Comparison of ENCODE assay signal across 29 cellular contexts in genomic region chrX:7307720-7308119, GRCh38.
DNase-seq lines count a peak whose midpoint lies in the region; ATAC-seq and TF ChIP-seq lines count a peak whose summit lies in the region.
"Had no signal": no experiment of that assay in that cellular context is flagged by ENCODE, and none has a peak within 500 bp of the region (broad histone marks: within the 10 kb centered on the region; RNA-seq: fewer than 3 reads in every experiment).

No MANE protein-coding gene starts in this region.

- H3K4me3 ChIP-seq in mucosa of descending colon, result no peak overlapping the region
- no peak overlapping the region for H3K4me3 ChIP-seq in suprapubic skin
- H3K4me3 ChIP-seq: A549; BLaER1; BLaER1 treated with 17β-estradiol and CSF1 and Interleukin-3, amounts not matched to agents 10 nM and 100 nM had no signal

- 94% methylated on average over 1 of the region's 1 CpG for WGBS in suprapubic skin

- intact Hi-C loops in left colon (cut with DNase I, micrococcal nuclease) (no loop called here), mucosa of descending colon (cut with DNase I, micrococcal nuclease) (no loop called here)

- no peak for TF ChIP-seq CTCF in mucosa of descending colon (IDR thresholded peaks at IDR 0.05)
- no peak for TF ChIP-seq CTCF in suprapubic skin (IDR thresholded peaks at IDR 0.05)

- H3K9me3 ChIP-seq in mucosa of descending colon (no peaks in the 10 kb centered on the region), suprapubic skin (no peaks in the 10 kb centered on the region)
- H3K9me3 ChIP-seq: A549, BE2C, BLaER1, Caco-2 had no signal

- no peak for TF ChIP-seq POLR2A in suprapubic skin (IDR thresholded peaks at IDR 0.05)

- H3K27ac ChIP-seq in suprapubic skin, result no peak overlapping the region
- H3K27ac ChIP-seq: 22Rv1; A549; BLaER1; BLaER1 treated with 17β-estradiol and CSF1 and Interleukin-3, amounts not matched to agents 10 nM and 100 nM; C4-2B had no signal

- H3K4me1 ChIP-seq in mucosa of descending colon (ENCODE audit: low read depth) (no peaks in the 10 kb centered on the region), suprapubic skin (no peaks in the 10 kb centered on the region)
- H3K4me1 ChIP-seq: A549, BE2C, BLaER1, Caco-2 had no signal

- DNase-seq in left colon, result no peak
- no peak for DNase-seq in mucosa of descending colon
- DNase-seq in NOMO-1 treated with DMSO at 0.1 percent for 48 hours (lab: John Stamatoyannopoulos, UW; ENCODE audit: unreplicated experiment), result no peak
- DNase-seq in suprapubic skin (ENCODE audit: low spot score in 2 of 2), result no peak
- DNase-seq: 8988T; ACHN; AML-193; BE2C; C1 segment of cervical spinal cord; Caco-2; Calu3; CD4-positive, alpha-beta memory T cell; CD4-positive, alpha-beta T cell; CD4-positive, CD25-positive, alpha-beta regulatory T cell; CD8-positive, alpha-beta memory T cell; CD8-positive, alpha-beta T cell; COR-L47; DMS 273 treated with DMSO at 0.1 percent for 48 hours; DMS153; DMS53; DMS79; DMS79 treated with DMSO at 0.1 percent for 48 hours; DND-41; EL had no signal

- ATAC-seq in left colon (peak; percentile 62), mucosa of descending colon (peak; percentile 61)
- ATAC-seq: A549; CD8-positive, alpha-beta T cell had no signal

- TF ChIP-seq EP300 in suprapubic skin (IDR thresholded peaks at IDR 0.05), result no peak

- H3K36me3 ChIP-seq in mucosa of descending colon (ENCODE audit: low read depth), result no peaks in the 10 kb centered on the region
- no peaks in the 10 kb centered on the region for H3K36me3 ChIP-seq in suprapubic skin
- H3K36me3 ChIP-seq: BE2C had no signal

- H3K27me3 ChIP-seq in suprapubic skin, result no peaks in the 10 kb centered on the region
- H3K27me3 ChIP-seq: BE2C; BLaER1; BLaER1 treated with 17β-estradiol and CSF1 and Interleukin-3, amounts not matched to agents 10 nM and 100 nM had no signal
